In the genomic region with DNA sequence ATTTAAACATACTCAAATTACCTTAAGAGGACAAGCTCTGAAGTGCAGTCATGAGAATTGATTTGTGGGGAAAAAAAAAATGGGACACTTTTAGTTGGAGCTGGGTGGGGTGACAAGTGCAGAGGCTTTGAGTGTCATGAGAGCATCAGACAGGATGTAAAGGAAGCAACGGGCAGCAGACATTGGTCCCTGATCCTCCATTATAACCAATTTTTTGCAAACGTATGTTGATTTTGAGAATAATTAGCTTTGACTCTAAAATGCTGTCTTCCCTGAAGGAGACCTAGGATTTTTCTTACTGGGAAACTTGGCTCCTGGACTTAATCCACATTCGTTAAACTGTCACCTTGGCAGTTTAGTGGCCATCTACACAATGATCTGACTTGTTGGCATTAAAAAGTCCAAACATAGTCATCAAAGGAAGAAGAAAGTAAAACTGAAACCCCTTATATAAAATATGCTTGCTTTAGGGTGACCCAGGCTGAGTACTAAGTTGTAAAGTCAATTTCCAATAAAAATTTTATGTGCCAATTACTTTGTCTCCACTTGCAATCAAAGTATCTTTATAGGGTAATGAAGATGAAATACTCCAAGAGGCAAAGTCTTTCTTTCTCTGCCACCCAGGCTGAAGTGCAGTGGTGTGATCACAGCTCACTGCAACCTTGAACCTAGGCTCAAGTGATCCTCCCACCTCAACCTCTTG, we compare ENCODE assay signal across 15 cellular contexts. TPM values are rescaled to one million over a fixed set of nuclear protein-coding genes. Genes with fewer than 3 reads are reported as not detected.
DNase-seq lines count a peak whose midpoint lies in the region; ATAC-seq, FAIRE-seq and TF ChIP-seq lines count a peak whose summit lies in the region.
"Had no signal": no experiment of that assay in that cellular context is flagged by ENCODE, and none has a peak within 500 bp of the region (broad histone marks: within the 10 kb centered on the region; RNA-seq: fewer than 3 reads in every experiment).

No MANE protein-coding gene starts in this region.

- H2AFZ ChIP-seq in HepG2 (ENCODE audit: low read length): no peak overlapping the region
- no peak overlapping the region for H2AFZ ChIP-seq in PC-3 (ENCODE audit: low read length)

- H3K79me2 ChIP-seq in HepG2 (ENCODE audit: insufficient read depth, low read length) (no peaks in the 10 kb centered on the region), PC-3 (ENCODE audit: low read length) (no peaks in the 10 kb centered on the region)

- H3K9me3 ChIP-seq in HepG2 (ENCODE audit: low read length): no peaks in the 10 kb centered on the region
- H3K9me3 ChIP-seq in right lobe of liver: no peaks in the 10 kb centered on the region
- no peaks in the 10 kb centered on the region for H3K9me3 ChIP-seq in PC-3 (ENCODE audit: low read length)
- no peaks in the 10 kb centered on the region for H3K9me3 ChIP-seq in colonic mucosa
- H3K9me3 ChIP-seq: esophagus muscularis mucosa, heart right ventricle had no signal

- no peak; the same call in 2 of the 3 replicates for ATAC-seq in HepG2
- no peak for ATAC-seq in right lobe of liver
- peak; percentile 10; the same call in 1 of the 2 replicates for ATAC-seq in PC-3
- no peak for ATAC-seq in HG03457 (IDR thresholded peaks at IDR 0.05; ENCODE audit: unreplicated experiment)
- ATAC-seq: heart right ventricle had no signal

- H4K20me1 ChIP-seq in HepG2 (ENCODE audit: insufficient read depth, low read length) (no peaks in the 10 kb centered on the region), PC-3 (ENCODE audit: low read length) (no peaks in the 10 kb centered on the region)

- DNase-seq in HepG2 (ENCODE audit: low spot score): no peak
- DNase-seq in right lobe of liver: no peak
- DNase-seq in PC-3: no peak
- DNase-seq in colonic mucosa: peak; percentile 62
- no peak for DNase-seq in GM13976 (ENCODE audit: low spot score)
- no peak for DNase-seq in UCSD-AML1 (lab: John Stamatoyannopoulos, UW; ENCODE audit: unreplicated experiment)
- DNase-seq: heart right ventricle, islet precursor cell, NCI-H1092, NCI-H82, SW 1271 had no signal

- H3K36me3 ChIP-seq in HepG2 (replicated peaks in 1 of 2; ENCODE audit: control insufficient read depth in 1 of 2, insufficient read depth in 2 of 2, low read length in 2 of 2) (peaks cover under 1 to 19% of the 10 kb centered on the region in 2 experiments; a peak in 4 of 5 replicates), right lobe of liver (peaks cover 0 to 38% (median 9%) of the 10 kb centered on the region in 4 donors), PC-3 (ENCODE audit: low read depth, low read length) (0 out of 2 replicates have a peak, but pooled peaks cover 4% of the 10 kb centered on the region), colonic mucosa (peaks cover 12% of the 10 kb centered on the region)

- H3K9me2 ChIP-seq in PC-3 (replicated peaks; ENCODE audit: low read length): no peaks in the 10 kb centered on the region

- no peak for TF ChIP-seq RAD21 in HepG2 (CRISPR knock-in tag; IDR thresholded peaks at IDR 0.05)

- FAIRE-seq in HepG2 (lab: Jason Lieb, UNC): peak; percentile 4
- FAIRE-seq: bronchial epithelial cell had no signal

- TF ChIP-seq EP300 in HepG2 (IDR thresholded peaks at IDR 0.05; ENCODE audit: low read depth in 2 of 2, low read length in 2 of 2): no peak
- no peak for TF ChIP-seq EP300 in HepG2 (CRISPR knock-in tag; IDR thresholded peaks at IDR 0.05; ENCODE audit: borderline replicate concordance)

- POLR2A ChIA-PET in HepG2 (lab: Yijun Ruan, JAX) (interaction anchor here (1.5 to 2.2 kb wide), 2 partner anchors 11 to 95 kb away, joined by 5 to 8 read pairs; a partner anchor contains a TSS), PC-3 (lab: Charles Lee; ENCODE audit: unreplicated experiment) (no interaction called here)

- TF ChIP-seq CTCF in HepG2 (CRISPR knock-in tag; IDR thresholded peaks at IDR 0.05) (no peak), right lobe of liver (IDR thresholded peaks at IDR 0.05) (no peak), PC-3 (conservative IDR thresholded peaks at IDR 0.05; ENCODE audit: low read depth, low read length) (no peak), colonic mucosa (IDR thresholded peaks at IDR 0.05) (no peak), GM13976 (IDR thresholded peaks at IDR 0.05; ENCODE audit: borderline replicate concordance, control extremely low read depth, extremely low read depth, insufficient read depth, missing control alignments) (no peak)

- CTCF ChIA-PET in HepG2 (lab: Yijun Ruan, JAX; ENCODE audit: low intra/inter-chr PET ratio, low total read pairs): no interaction called here
- CTCF ChIA-PET in PC-3 (lab: Charles Lee): interaction anchor here (0.6 kb wide), 1 partner anchor 72 kb away, joined by 4 read pairs; no protein-coding TSS in a partner anchor

- WGBS in HepG2 (ENCODE audit: low lambda C conversion rate): 93% methylated on average over 3 of the region's 3 CpGs
- WGBS in right lobe of liver (ENCODE audit: insufficient coverage, low coverage, low lambda C conversion rate, missing lambda C conversion rate): 72% methylated on average over 3 of the region's 3 CpGs

- H3K27me3 ChIP-seq in HepG2 (ENCODE audit: control insufficient read depth in 1 of 2, insufficient read depth in 2 of 2, low read length in 2 of 2) (no peaks in the 10 kb centered on the region), right lobe of liver (no peaks in the 10 kb centered on the region), PC-3 (ENCODE audit: low read length) (no peaks in the 10 kb centered on the region), colonic mucosa (no peaks in the 10 kb centered on the region)
- H3K27me3 ChIP-seq: esophagus muscularis mucosa, heart right ventricle had no signal

- no TSS peak for BruUV-seq in HepG2 (replicated peaks; lab: Mats Ljungman, UMichigan)
- BruUV-seq in PC-3 (replicated peaks; lab: Mats Ljungman, UMichigan): no TSS peak

- H3K9ac ChIP-seq in HepG2 (ENCODE audit: insufficient read depth, low read depth, low read length): no peak overlapping the region
- H3K9ac ChIP-seq in PC-3 (ENCODE audit: low read length): no peak overlapping the region
- H3K9ac ChIP-seq in colonic mucosa (ENCODE audit: low read depth in 2 of 2, low read length in 2 of 2): no peak overlapping the region

- H3K4me2 ChIP-seq in HepG2 (ENCODE audit: low read depth, low read length) (no peak overlapping the region), PC-3 (ENCODE audit: low read length) (no peak overlapping the region)

- H3K4me1 ChIP-seq in HepG2 (ENCODE audit: insufficient read depth, low read length): peaks cover 58% of the 10 kb centered on the region
- peaks cover 0 to 52% (median 20%) of the 10 kb centered on the region in 4 donors for H3K4me1 ChIP-seq in right lobe of liver
- H3K4me1 ChIP-seq in PC-3 (ENCODE audit: insufficient read depth, low read length): no peaks in the 10 kb centered on the region
- H3K4me1 ChIP-seq in colonic mucosa: peaks cover 5% of the 10 kb centered on the region
- H3K4me1 ChIP-seq: esophagus muscularis mucosa, heart right ventricle had no signal

- H3F3A ChIP-seq in PC-3 (ENCODE audit: low read length, unreplicated experiment): no peaks in the 10 kb centered on the region

- H3K4me3 ChIP-seq in HepG2 (replicated peaks in 1 of 3; ENCODE audit: insufficient read depth in 1 of 3, low read depth in 2 of 3, low read length in 3 of 3) (no peak overlapping the region), right lobe of liver (no peak overlapping the region), PC-3 (ENCODE audit: low read length) (no peak overlapping the region), colonic mucosa (no peak overlapping the region)
- H3K4me3 ChIP-seq: esophagus muscularis mucosa, heart right ventricle had no signal

- intact Hi-C loops in HepG2 (cut with micrococcal nuclease; ENCODE audit: unreplicated experiment) (no loop called here), right lobe of liver (cut with DNase I) (no loop called here), PC-3 (cut with micrococcal nuclease) (no loop called here), colonic mucosa (cut with DNase I) (no loop called here)

- TF ChIP-seq POLR2A in HepG2 (IDR thresholded peaks at IDR 0.05; ENCODE audit: insufficient read depth in 1 of 2, low read depth in 2 of 2, low read length in 2 of 2) (no peak), right lobe of liver (IDR thresholded peaks at IDR 0.05) (no peak)

- H3K27ac ChIP-seq in HepG2 (ENCODE audit: extremely low read length, insufficient read depth, low read length) (peak overlapping the region; percentile 28), right lobe of liver (peak overlapping the region in 1 of 3 donors; percentile 70), PC-3 (ENCODE audit: low read length) (no peak overlapping the region), colonic mucosa (peak overlapping the region; percentile 16)
- H3K27ac ChIP-seq: esophagus muscularis mucosa, heart right ventricle had no signal

- in situ Hi-C loops in HepG2 (cut with HindIII; ENCODE audit: extremely low pct_ligation_motif_present, low pct_unique_long_range_greater_than_20kb) (no loop called here), GM13976 (cut with MboI; ENCODE audit: low sequenced_read_pairs, unreplicated experiment) (no loop called here)

RNA-seq across cellular contexts. Expression of a gene that starts 45.6 kb away (rescaled TPM):
- total RNA-seq in HepG2 (2016; rRNA removed; fragmentation: Illumina TruSeq; extraction: Trizol): not detected in 2 replicates
- total RNA-seq in HepG2 (2016; cell fraction: cytosol; rRNA removed; fragmentation: Illumina TruSeq; extraction: Trizol; ENCODE audit: low read depth): not detected in 2 replicates
- total RNA-seq in HepG2 (2016; cell fraction: insoluble cytoplasmic fraction; rRNA removed; fragmentation: Illumina TruSeq; extraction: Trizol): not detected in 2 replicates
- not detected in 2 replicates for total RNA-seq in HepG2 (2016; cell fraction: membrane; rRNA removed; fragmentation: Illumina TruSeq; extraction: Trizol)
- not detected in 2 replicates for total RNA-seq in HepG2 (2016; cell fraction: nucleus; rRNA removed; fragmentation: Illumina TruSeq; extraction: Trizol)
- polyA plus RNA-seq in HepG2 (2011; rRNA removed): not detected in 2 replicates
- not detected in 2 replicates for polyA plus RNA-seq in HepG2 (2011; cell fraction: cytosol; rRNA removed)
- not detected in 2 replicates for polyA plus RNA-seq in HepG2 (2011; cell fraction: nucleus; rRNA removed)
- polyA plus RNA-seq in HepG2 (2012): not detected in 2 replicates
- polyA plus RNA-seq in HepG2 (2016; cell fraction: cytosol; fragmentation: Illumina TruSeq; extraction: Trizol; ENCODE audit: low read depth): not detected in 2 replicates
- not detected in 2 replicates for polyA plus RNA-seq in HepG2 (2016; cell fraction: insoluble cytoplasmic fraction; fragmentation: Illumina TruSeq; extraction: Trizol; ENCODE audit: low read depth)
- polyA plus RNA-seq in HepG2 (2016; cell fraction: membrane; fragmentation: Illumina TruSeq; extraction: Trizol; ENCODE audit: low read depth): not detected in 2 replicates
- not detected in 2 replicates for polyA plus RNA-seq in HepG2 (2016; cell fraction: nucleus; fragmentation: Illumina TruSeq; extraction: Trizol; ENCODE audit: insufficient read depth, low read depth)
- polyA minus RNA-seq in HepG2 (2011; rRNA and poly(A)+ RNA removed; ENCODE audit: low replicate concordance): not detected in 2 replicates
- not detected in 2 replicates for polyA minus RNA-seq in HepG2 (2011; cell fraction: cytosol; rRNA and poly(A)+ RNA removed)
- polyA minus RNA-seq in HepG2 (2011; cell fraction: nucleus; rRNA and poly(A)+ RNA removed): 0.62 TPM in 1 of 2 replicates, not detected in the other
- 1 to 10 TPM; 1.8 to 3.9 (median 2.6) TPM for total RNA-seq in right lobe of liver
- total RNA-seq in PC-3 (2014; rRNA removed): 1.8 TPM in 1 of 2 replicates, not detected in the other
- 1 to 10 TPM in 1 of 2 donors, under 1 TPM in 1; 0.77 to 2.1 TPM for total RNA-seq in colonic mucosa
- total RNA-seq: heart right ventricle, mesenteric fat pad had no signal

RNA-seq across cellular contexts. Expression of a gene that starts 48.0 kb away (rescaled TPM):
- 99.7 and 188 TPM in 2 replicates for total RNA-seq in HepG2 (2016; rRNA removed; fragmentation: Illumina TruSeq; extraction: Trizol)
- total RNA-seq in HepG2 (2016; cell fraction: cytosol; rRNA removed; fragmentation: Illumina TruSeq; extraction: Trizol; ENCODE audit: low read depth): 19.1 and 23.2 TPM in 2 replicates
- total RNA-seq in HepG2 (2016; cell fraction: insoluble cytoplasmic fraction; rRNA removed; fragmentation: Illumina TruSeq; extraction: Trizol): 102 and 181 TPM in 2 replicates
- 106 and 120 TPM in 2 replicates for total RNA-seq in HepG2 (2016; cell fraction: membrane; rRNA removed; fragmentation: Illumina TruSeq; extraction: Trizol)
- 59.2 and 61.8 TPM in 2 replicates for total RNA-seq in HepG2 (2016; cell fraction: nucleus; rRNA removed; fragmentation: Illumina TruSeq; extraction: Trizol)
- polyA plus RNA-seq in HepG2 (2011; rRNA removed): 72.5 and 89.5 TPM in 2 replicates
- polyA plus RNA-seq in HepG2 (2011; cell fraction: cytosol; rRNA removed): 38.7 and 59.9 TPM in 2 replicates
- 17.3 and 27.5 TPM in 2 replicates for polyA plus RNA-seq in HepG2 (2011; cell fraction: nucleus; rRNA removed)
- 88.0 and 112 TPM in 2 replicates for polyA plus RNA-seq in HepG2 (2012)
- 10.3 and 11.1 TPM in 2 replicates for polyA plus RNA-seq in HepG2 (2016; cell fraction: cytosol; fragmentation: Illumina TruSeq; extraction: Trizol; ENCODE audit: low read depth)
- 125 and 127 TPM in 2 replicates for polyA plus RNA-seq in HepG2 (2016; cell fraction: insoluble cytoplasmic fraction; fragmentation: Illumina TruSeq; extraction: Trizol; ENCODE audit: low read depth)
- 48.4 and 51.8 TPM in 2 replicates for polyA plus RNA-seq in HepG2 (2016; cell fraction: membrane; fragmentation: Illumina TruSeq; extraction: Trizol; ENCODE audit: low read depth)
- polyA plus RNA-seq in HepG2 (2016; cell fraction: nucleus; fragmentation: Illumina TruSeq; extraction: Trizol; ENCODE audit: insufficient read depth, low read depth): 46.4 and 50.6 TPM in 2 replicates
- 21.4 and 67.1 TPM in 2 replicates for polyA minus RNA-seq in HepG2 (2011; rRNA and poly(A)+ RNA removed; ENCODE audit: low replicate concordance)
- 105 and 119 TPM in 2 replicates for polyA minus RNA-seq in HepG2 (2011; cell fraction: cytosol; rRNA and poly(A)+ RNA removed)
- 83.8 and 92.4 TPM in 2 replicates for polyA minus RNA-seq in HepG2 (2011; cell fraction: nucleus; rRNA and poly(A)+ RNA removed)
- 10 to 100 TPM; 15.8 to 35.8 (median 22.3) TPM for total RNA-seq in right lobe of liver
- total RNA-seq in PC-3 (2014; rRNA removed): 21.9 and 22.5 TPM in 2 replicates
- total RNA-seq in colonic mucosa: 10 to 100 TPM; 47.5 to 71.9 TPM
